8 cellular contexts compared by ENCODE assay signal in the genomic region with DNA sequence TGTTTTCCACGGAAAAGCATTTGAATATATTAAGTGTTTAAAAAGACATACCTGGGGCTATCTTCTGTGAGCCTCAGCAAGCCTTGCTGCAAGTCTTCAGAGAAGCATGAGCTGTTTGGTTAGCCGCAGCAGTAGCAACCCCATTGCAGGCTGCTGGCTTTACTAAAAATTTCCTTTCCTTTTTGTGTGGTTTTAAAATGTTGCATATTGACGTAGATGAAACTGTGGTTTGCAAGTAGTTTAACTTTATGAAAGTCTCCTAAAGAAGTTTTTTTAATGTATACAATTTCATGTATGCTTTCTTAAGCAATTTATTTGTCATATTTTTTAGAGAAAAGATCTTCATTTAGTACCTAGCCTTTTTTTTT. TPM values are rescaled to one million over a fixed set of nuclear protein-coding genes. Genes with fewer than 3 reads are reported as not detected.
A peak's percentile ranks its signal among the peaks of the same experiment; 100 is the strongest.
DNase-seq lines count a peak whose midpoint lies in the region; ATAC-seq and FAIRE-seq lines count a peak whose summit lies in the region.

GPR171 (minus strand) TSS at position 164 of the 368 bp plus-strand sequence. CDS start 3,830 bp downstream, outside the sequence.

- FAIRE-seq in HTR-8/SVneo (lab: Jason Lieb, UNC), result no peak

- ATAC-seq in GM18520 (IDR thresholded peaks at IDR 0.05; ENCODE audit: unreplicated experiment) (peak; percentile 88), HG03039 (IDR thresholded peaks at IDR 0.05; ENCODE audit: unreplicated experiment) (peak; percentile 94), left ventricle myocardium superior (no peak)

- peak; percentile 78 for DNase-seq in activated CD8-positive, alpha-beta memory T cell treated with anti-CD3 and anti-CD28 coated beads for 24 hours
- DNase-seq in stimulated activated CD4-positive, alpha-beta T cell treated with anti-CD3 and anti-CD28 coated beads, Interleukin-1b, Interleukin-23, amount 100 ng/mL, for 4 hours (ENCODE audit: low read depth in 2 of 2), result peak; percentile 27 to 52
- DNase-seq in left ventricle myocardium superior (no peak), HTR-8/SVneo (ENCODE audit: insufficient read length, low spot score) (no peak), D341Med (ENCODE audit: low spot score) (no peak), RKO (ENCODE audit: low spot score) (no peak)

- intact Hi-C loops in left ventricle myocardium superior (cut with micrococcal nuclease), result no loop called here

RNA-seq across cellular contexts. Expression of gene GPR171, which starts in this region (rescaled TPM):
- total RNA-seq in left ventricle myocardium superior, result 0.15 TPM

Comparison
In these comparisons a context has a peak if more than half of its experiments do, and no peak if none do; other contexts are left out.
1. DNase-seq: peak in activated CD8-positive, alpha-beta memory T cell treated with anti-CD3 and anti-CD28 coated beads for 24 hours (single experiment) and stimulated activated CD4-positive, alpha-beta T cell treated with anti-CD3 and anti-CD28 coated beads, Interleukin-1b, Interleukin-23, amount 100 ng/mL, for 4 hours (2 of 2); none in left ventricle myocardium superior (single experiment), HTR-8/SVneo (single experiment), D341Med (single experiment) and RKO (single experiment).